11 cellular contexts compared by ENCODE assay signal in the genomic region with DNA sequence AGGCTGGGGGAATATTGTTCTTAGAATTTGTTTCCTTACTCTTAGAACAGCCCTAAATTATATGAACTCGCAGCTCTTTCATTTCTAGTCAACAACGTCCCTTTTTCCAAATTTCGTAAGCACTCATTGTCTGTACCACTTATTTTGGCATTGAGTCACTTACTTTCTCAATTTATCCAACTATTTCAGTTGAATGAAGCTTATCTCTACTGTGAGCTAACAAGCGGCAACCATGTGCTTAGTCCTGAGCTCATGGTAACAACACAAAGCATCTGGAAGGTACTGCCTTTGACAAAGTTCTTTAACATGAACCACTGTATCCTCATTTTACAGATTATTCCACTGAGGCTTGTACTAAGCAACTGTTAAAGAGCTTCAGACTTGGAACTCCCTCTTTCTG.
A peak's percentile ranks its signal among the peaks of the same experiment; 100 is the strongest.
DNase-seq lines count a peak whose midpoint lies in the region; ATAC-seq and TF ChIP-seq lines count a peak whose summit lies in the region.
"Had no signal": no experiment of that assay in that cellular context is flagged by ENCODE, and none has a peak within 500 bp of the region (broad histone marks: within the 10 kb centered on the region; RNA-seq: fewer than 3 reads in every experiment).

No MANE protein-coding gene starts in this region.

- H3K27me3 Mint-ChIP-seq in glutamatergic neuron (ENCODE audit: unreplicated experiment) (no peaks in the 10 kb centered on the region), immature natural killer cell (ENCODE audit: low read depth in 3 of 3) (peaks cover 0 to 5% (median 3%) of the 10 kb centered on the region in 3 donors)
- peaks cover 5% of the 10 kb centered on the region for H3K27me3 Mint-ChIP-seq in activated CD8-positive, alpha-beta T cell treated with anti-CD3 and anti-CD28 coated beads, Interleukin-2, amount 10 ng/mL, durations not matched to agents 7 days and 5 days (ENCODE audit: low read depth)

- no peak for DNase-seq in MM.1S
- peak in 1 of 2 donors; percentile 65 for DNase-seq in fibroblast of lung (ENCODE audit: low read depth in 2 of 2)
- DNase-seq in glutamatergic neuron, result no peak
- no peak for DNase-seq in immature natural killer cell
- no peak for DNase-seq in activated CD8-positive, alpha-beta T cell treated with anti-CD3 and anti-CD28 coated beads, Interleukin-2, amount 10 ng/mL, durations not matched to agents 7 days and 5 days
- no peak for DNase-seq in DMS 273 (lab: John Stamatoyannopoulos, UW; ENCODE audit: unreplicated experiment)
- DNase-seq: activated gamma-delta T cell treated with Interleukin-2 at 50 U/mL for 16 hours, GDM1 had no signal

- H3K36me3 ChIP-seq in ACC112 (ENCODE audit: insufficient read depth, low read length) (no peaks in the 10 kb centered on the region), MM.1S (replicated peaks; ENCODE audit: insufficient read depth, low read length) (no peaks in the 10 kb centered on the region), fibroblast of lung (ENCODE audit: control insufficient read depth, insufficient read depth, low read length) (no peaks in the 10 kb centered on the region)

- POLR2A ChIA-PET in activated CD8-positive, alpha-beta T cell treated with anti-CD3 and anti-CD28 coated beads, Interleukin-2, amount 10 ng/mL, durations not matched to agents 7 days and 5 days (lab: Charles Lee), result no interaction called here

- H3K4me3 Mint-ChIP-seq in glutamatergic neuron (ENCODE audit: unreplicated experiment) (no peak overlapping the region), immature natural killer cell (no peak overlapping the region)
- H3K4me3 Mint-ChIP-seq in activated CD8-positive, alpha-beta T cell treated with anti-CD3 and anti-CD28 coated beads, Interleukin-2, amount 10 ng/mL, durations not matched to agents 7 days and 5 days, result no peak overlapping the region

- H3K27me3 ChIP-seq in ACC112 (ENCODE audit: insufficient read depth, low read length) (no peaks in the 10 kb centered on the region), MM.1S (replicated peaks; ENCODE audit: insufficient read depth, low read length) (no peaks in the 10 kb centered on the region), fibroblast of lung (ENCODE audit: control insufficient read depth, insufficient read depth, low read length) (no peaks in the 10 kb centered on the region)
- H3K27me3 ChIP-seq: hepatocyte had no signal

- peak overlapping the region; percentile 59; the same call in 1 of the 2 replicates for H3K27ac ChIP-seq in ACC112 (ENCODE audit: low read depth, low read length)
- peak overlapping the region; percentile 59; the same call in 1 of the 2 replicates for H3K27ac ChIP-seq in MM.1S (ENCODE audit: low read length)
- H3K27ac ChIP-seq in fibroblast of lung (ENCODE audit: insufficient read depth, low read length), result peak overlapping the region; percentile 68
- H3K27ac ChIP-seq: hepatocyte had no signal

- CTCF ChIA-PET in activated CD8-positive, alpha-beta T cell treated with anti-CD3 and anti-CD28 coated beads, Interleukin-2, amount 10 ng/mL, durations not matched to agents 7 days and 5 days (lab: Charles Lee), result interaction anchor here (0.6 kb wide), 1 partner anchor 1057 kb away, joined by 3 read pairs; no protein-coding TSS in a partner anchor

- no peaks in the 10 kb centered on the region for H3K36me3 Mint-ChIP-seq in glutamatergic neuron (ENCODE audit: unreplicated experiment)
- no peaks in the 10 kb centered on the region for H3K36me3 Mint-ChIP-seq in immature natural killer cell
- no peaks in the 10 kb centered on the region for H3K36me3 Mint-ChIP-seq in activated CD8-positive, alpha-beta T cell treated with anti-CD3 and anti-CD28 coated beads, Interleukin-2, amount 10 ng/mL, durations not matched to agents 7 days and 5 days (ENCODE audit: low read depth)

- H3K79me2 ChIP-seq in ACC112 (ENCODE audit: control insufficient read depth, insufficient read depth, low read length, unreplicated experiment) (no peaks in the 10 kb centered on the region), MM.1S (ENCODE audit: low read length) (0 out of 2 replicates have a peak, but pooled peaks cover 5% of the 10 kb centered on the region), fibroblast of lung (ENCODE audit: control insufficient read depth, insufficient read depth, low read length) (peaks cover 2% of the 10 kb centered on the region)
- H3K79me2 ChIP-seq: hepatocyte had no signal

- no peaks in the 10 kb centered on the region for H3K9me3 Mint-ChIP-seq in glutamatergic neuron (ENCODE audit: unreplicated experiment)
- H3K9me3 Mint-ChIP-seq in immature natural killer cell, result peaks cover 0 to 2% (median 0%) of the 10 kb centered on the region in 6 donors
- no peaks in the 10 kb centered on the region for H3K9me3 Mint-ChIP-seq in activated CD8-positive, alpha-beta T cell treated with anti-CD3 and anti-CD28 coated beads, Interleukin-2, amount 10 ng/mL, durations not matched to agents 7 days and 5 days (ENCODE audit: insufficient read depth)

- H3K4me1 ChIP-seq in ACC112 (ENCODE audit: control insufficient read depth, insufficient read depth, low read length, unreplicated experiment) (peaks cover 21% of the 10 kb centered on the region), MM.1S (ENCODE audit: low read length) (peaks cover 30% of the 10 kb centered on the region), fibroblast of lung (ENCODE audit: control insufficient read depth, extremely low read depth, insufficient read depth, low read length) (peaks cover 17% of the 10 kb centered on the region)

- H3K4me1 Mint-ChIP-seq in glutamatergic neuron (ENCODE audit: low read depth, unreplicated experiment) (no peaks in the 10 kb centered on the region), immature natural killer cell (no peaks in the 10 kb centered on the region)
- no peaks in the 10 kb centered on the region for H3K4me1 Mint-ChIP-seq in activated CD8-positive, alpha-beta T cell treated with anti-CD3 and anti-CD28 coated beads, Interleukin-2, amount 10 ng/mL, durations not matched to agents 7 days and 5 days (ENCODE audit: low read depth)

- H3K4me2 ChIP-seq in MM.1S (ENCODE audit: low read depth, low read length) (peak overlapping the region; percentile 50), fibroblast of lung (ENCODE audit: extremely low read depth, insufficient read depth, low read length) (no peak overlapping the region)
- H3K4me2 ChIP-seq: hepatocyte had no signal

- H3K4me3 ChIP-seq in ACC112 (ENCODE audit: low read depth, low read length) (no peak overlapping the region), MM.1S (ENCODE audit: low read length) (no peak overlapping the region), fibroblast of lung (replicated peaks in 1 of 4; ENCODE audit: control extremely low read depth in 1 of 4, insufficient read depth in 1 of 4, low read depth in 3 of 4, low read length in 4 of 4) (no peak overlapping the region)
- H3K4me3 ChIP-seq: hepatocyte had no signal

- no peaks in the 10 kb centered on the region for H4K20me1 ChIP-seq in MM.1S (ENCODE audit: insufficient read depth, low read length)
- no peaks in the 10 kb centered on the region for H4K20me1 ChIP-seq in fibroblast of lung (ENCODE audit: control insufficient read depth, extremely low read depth, insufficient read depth, low read length)

- no peak for TF ChIP-seq CTCF in MM.1S (IDR thresholded peaks at IDR 0.05; ENCODE audit: low read length)
- no peak for TF ChIP-seq CTCF in fibroblast of lung (conservative IDR thresholded peaks at IDR 0.05 in 1 of 2, IDR thresholded peaks at IDR 0.05 in 1 of 2; ENCODE audit: low read depth in 1 of 2, low read length in 2 of 2)
- no peak for TF ChIP-seq CTCF in glutamatergic neuron (IDR thresholded peaks at IDR 0.05; ENCODE audit: partially characterized antibody, unreplicated experiment)

- no peaks in the 10 kb centered on the region for H3K9me2 ChIP-seq in MM.1S (replicated peaks; ENCODE audit: insufficient read depth, low read length)

- peaks cover 11% of the 10 kb centered on the region; the same call in 1 of the 2 replicates for H3F3A ChIP-seq in MM.1S (ENCODE audit: insufficient read depth, low read length)

- H3K27ac Mint-ChIP-seq in glutamatergic neuron (ENCODE audit: unreplicated experiment), result no peak overlapping the region
- H3K27ac Mint-ChIP-seq in immature natural killer cell, result no peak overlapping the region
- H3K27ac Mint-ChIP-seq in activated CD8-positive, alpha-beta T cell treated with anti-CD3 and anti-CD28 coated beads, Interleukin-2, amount 10 ng/mL, durations not matched to agents 7 days and 5 days, result no peak overlapping the region

- ATAC-seq in GM21526 (IDR thresholded peaks at IDR 0.05; ENCODE audit: low FRiP score, unreplicated experiment), result peak; percentile 14
- ATAC-seq in activated CD8-positive, alpha-beta T cell treated with anti-CD3 and anti-CD28 coated beads, Interleukin-2, amount 10 ng/mL, durations not matched to agents 7 days and 5 days, result no peak

- no peak overlapping the region for H3K9ac ChIP-seq in MM.1S (ENCODE audit: low read length)
- no peak overlapping the region for H3K9ac ChIP-seq in fibroblast of lung (ENCODE audit: insufficient read depth, low read length)

- H3K9me3 ChIP-seq in MM.1S (replicated peaks; ENCODE audit: insufficient read depth, low read length), result no peaks in the 10 kb centered on the region
- H3K9me3 ChIP-seq in fibroblast of lung (ENCODE audit: control insufficient read depth, insufficient read depth, low read depth, low read length), result no peaks in the 10 kb centered on the region

- H2AFZ ChIP-seq in ACC112 (ENCODE audit: low read length, unreplicated experiment) (no peak overlapping the region), MM.1S (ENCODE audit: low read length) (no peak overlapping the region), fibroblast of lung (ENCODE audit: low read length) (no peak overlapping the region)
- H2AFZ ChIP-seq: hepatocyte had no signal
